In the genomic region with DNA sequence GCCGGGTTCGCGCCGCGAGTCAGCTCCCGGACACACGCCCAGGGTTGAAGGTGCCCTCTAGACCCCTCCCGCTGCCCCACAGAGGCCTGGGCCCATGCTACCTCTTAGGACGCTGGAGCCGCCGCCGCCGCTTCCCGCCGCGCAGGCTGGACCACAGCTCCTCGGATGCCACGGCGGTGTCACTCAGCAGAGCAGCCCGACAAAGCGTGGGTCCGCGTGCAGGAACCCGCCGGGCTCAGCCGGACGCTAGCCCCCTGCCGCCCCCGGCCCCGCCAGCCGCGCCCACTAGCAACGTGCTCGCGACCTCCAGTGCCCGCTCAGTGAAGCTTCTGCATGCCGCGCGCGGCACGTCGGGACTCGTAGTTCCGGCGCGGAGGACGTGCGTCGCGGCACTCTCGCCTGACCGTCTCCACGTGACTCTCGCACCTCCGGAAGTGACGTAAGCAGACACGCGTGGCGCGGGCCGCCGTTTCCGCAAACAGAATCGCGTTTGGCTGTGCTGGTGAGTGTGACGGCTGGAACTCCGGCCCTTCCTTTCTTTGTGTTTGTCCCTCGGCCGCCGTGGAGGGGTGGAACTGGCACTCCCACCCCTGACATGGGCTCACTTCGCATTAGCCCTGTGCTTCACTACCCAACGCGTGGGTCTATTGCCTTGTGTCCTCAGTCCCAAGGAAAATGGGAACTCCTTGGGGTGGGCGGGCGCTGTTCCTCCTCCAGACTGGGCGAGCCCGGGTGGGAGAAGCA, we compare ENCODE assay signal across 1 cellular context.
TF ChIP-seq lines count a peak whose summit lies in the region.

A gene with protein sequence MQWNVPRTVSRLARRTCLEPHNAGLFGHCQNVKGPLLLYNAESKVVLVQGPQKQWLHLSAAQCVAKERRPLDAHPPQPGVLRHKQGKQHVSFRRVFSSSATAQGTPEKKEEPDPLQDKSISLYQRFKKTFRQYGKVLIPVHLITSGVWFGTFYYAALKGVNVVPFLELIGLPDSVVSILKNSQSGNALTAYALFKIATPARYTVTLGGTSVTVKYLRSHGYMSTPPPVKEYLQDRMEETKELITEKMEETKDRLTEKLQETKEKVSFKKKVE (minus strand): TSS at position 331 of the 744 bp plus-strand sequence. CDS start 44,481 bp downstream, outside the sequence.
RNMT (plus strand) TSS at position 446 of the 744 bp plus-strand sequence. CDS start 4,845 bp downstream, outside the sequence.

TF ChIP-seq in HepG2, 621 proteins besides CTCF, POLR2A, EP300 and RAD21 (continued from another document and continues in another):
- TF ChIP-seq, protein P1, sequence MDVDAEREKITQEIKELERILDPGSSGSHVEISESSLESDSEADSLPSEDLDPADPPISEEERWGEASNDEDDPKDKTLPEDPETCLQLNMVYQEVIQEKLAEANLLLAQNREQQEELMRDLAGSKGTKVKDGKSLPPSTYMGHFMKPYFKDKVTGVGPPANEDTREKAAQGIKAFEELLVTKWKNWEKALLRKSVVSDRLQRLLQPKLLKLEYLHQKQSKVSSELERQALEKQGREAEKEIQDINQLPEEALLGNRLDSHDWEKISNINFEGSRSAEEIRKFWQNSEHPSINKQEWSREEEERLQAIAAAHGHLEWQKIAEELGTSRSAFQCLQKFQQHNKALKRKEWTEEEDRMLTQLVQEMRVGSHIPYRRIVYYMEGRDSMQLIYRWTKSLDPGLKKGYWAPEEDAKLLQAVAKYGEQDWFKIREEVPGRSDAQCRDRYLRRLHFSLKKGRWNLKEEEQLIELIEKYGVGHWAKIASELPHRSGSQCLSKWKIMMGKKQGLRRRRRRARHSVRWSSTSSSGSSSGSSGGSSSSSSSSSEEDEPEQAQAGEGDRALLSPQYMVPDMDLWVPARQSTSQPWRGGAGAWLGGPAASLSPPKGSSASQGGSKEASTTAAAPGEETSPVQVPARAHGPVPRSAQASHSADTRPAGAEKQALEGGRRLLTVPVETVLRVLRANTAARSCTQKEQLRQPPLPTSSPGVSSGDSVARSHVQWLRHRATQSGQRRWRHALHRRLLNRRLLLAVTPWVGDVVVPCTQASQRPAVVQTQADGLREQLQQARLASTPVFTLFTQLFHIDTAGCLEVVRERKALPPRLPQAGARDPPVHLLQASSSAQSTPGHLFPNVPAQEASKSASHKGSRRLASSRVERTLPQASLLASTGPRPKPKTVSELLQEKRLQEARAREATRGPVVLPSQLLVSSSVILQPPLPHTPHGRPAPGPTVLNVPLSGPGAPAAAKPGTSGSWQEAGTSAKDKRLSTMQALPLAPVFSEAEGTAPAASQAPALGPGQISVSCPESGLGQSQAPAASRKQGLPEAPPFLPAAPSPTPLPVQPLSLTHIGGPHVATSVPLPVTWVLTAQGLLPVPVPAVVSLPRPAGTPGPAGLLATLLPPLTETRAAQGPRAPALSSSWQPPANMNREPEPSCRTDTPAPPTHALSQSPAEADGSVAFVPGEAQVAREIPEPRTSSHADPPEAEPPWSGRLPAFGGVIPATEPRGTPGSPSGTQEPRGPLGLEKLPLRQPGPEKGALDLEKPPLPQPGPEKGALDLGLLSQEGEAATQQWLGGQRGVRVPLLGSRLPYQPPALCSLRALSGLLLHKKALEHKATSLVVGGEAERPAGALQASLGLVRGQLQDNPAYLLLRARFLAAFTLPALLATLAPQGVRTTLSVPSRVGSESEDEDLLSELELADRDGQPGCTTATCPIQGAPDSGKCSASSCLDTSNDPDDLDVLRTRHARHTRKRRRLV (CRISPR knock-in tag; IDR thresholded peaks at IDR 0.05) = peak; percentile 25; the same call in 1 of the 2 replicates
- TF ChIP-seq ZNF232 (CRISPR knock-in tag; IDR thresholded peaks at IDR 0.05; ENCODE audit: borderline replicate concordance) (peak; percentile 40; the same call in 1 of the 2 replicates), ZNF883 (CRISPR knock-in tag; IDR thresholded peaks at IDR 0.05; ENCODE audit: not compliant biosample characterization) (peak; percentile 79), ADNP (CRISPR knock-in tag; IDR thresholded peaks at IDR 0.05) (no peak), E2F5 (CRISPR knock-in tag; conservative IDR thresholded peaks at IDR 0.05) (peak; percentile 5), RELA (CRISPR knock-in tag; IDR thresholded peaks at IDR 0.05) (no peak), GABPB1 (CRISPR knock-in tag; IDR thresholded peaks at IDR 0.05) (peak; percentile 100), NFIB (CRISPR knock-in tag; IDR thresholded peaks at IDR 0.05; ENCODE audit: borderline replicate concordance) (no peak), ZNF446 (CRISPR knock-in tag; IDR thresholded peaks at IDR 0.05) (no peak; the same call in 1 of the 2 replicates), SMAD9 (CRISPR knock-in tag; IDR thresholded peaks at IDR 0.05) (no peak; the same call in 1 of the 2 replicates), ZNF230 (CRISPR knock-in tag; IDR thresholded peaks at IDR 0.05) (peak; percentile 92; the same call in 1 of the 2 replicates), ZNF841 (CRISPR knock-in tag; IDR thresholded peaks at IDR 0.05; ENCODE audit: borderline replicate concordance) (no peak), CENPBD1 (CRISPR knock-in tag; IDR thresholded peaks at IDR 0.05; ENCODE audit: borderline replicate concordance, low read depth) (no peak; the same call in 1 of the 2 replicates), TEAD2 (CRISPR knock-in tag; IDR thresholded peaks at IDR 0.05) (no peak), E2F1 (CRISPR knock-in tag; IDR thresholded peaks at IDR 0.05) (peak; percentile 94), RARG (CRISPR knock-in tag; IDR thresholded peaks at IDR 0.05; ENCODE audit: low read depth) (no peak), ZNF674 (CRISPR knock-in tag; IDR thresholded peaks at IDR 0.05; ENCODE audit: low read depth) (no peak), HES4 (CRISPR knock-in tag; IDR thresholded peaks at IDR 0.05; ENCODE audit: borderline replicate concordance) (peak; percentile 67; the same call in 1 of the 2 replicates), FOXK1 (CRISPR knock-in tag; IDR thresholded peaks at IDR 0.05; ENCODE audit: borderline replicate concordance, low read depth) (peak; percentile 98), ZNF496 (CRISPR knock-in tag; IDR thresholded peaks at IDR 0.05; ENCODE audit: insufficient replicate concordance) (no peak), MEIS2 (CRISPR knock-in tag; IDR thresholded peaks at IDR 0.05) (peak; percentile 85; the same call in 1 of the 2 replicates), ZNF282 (IDR thresholded peaks at IDR 0.05; ENCODE audit: partially characterized antibody) (no peak), ZNF639 (CRISPR knock-in tag; conservative IDR thresholded peaks at IDR 0.05) (peak; percentile 48), THRA (CRISPR knock-in tag; IDR thresholded peaks at IDR 0.05; ENCODE audit: borderline replicate concordance) (peak; percentile 66; the same call in 1 of the 2 replicates), CHCHD3 (CRISPR knock-in tag; IDR thresholded peaks at IDR 0.05) (no peak), ONECUT2 (CRISPR knock-in tag; IDR thresholded peaks at IDR 0.05) (no peak), ZNF343 (CRISPR knock-in tag; IDR thresholded peaks at IDR 0.05) (peak; percentile 88), ZNF746 (CRISPR knock-in tag; IDR thresholded peaks at IDR 0.05) (no peak; the same call in 1 of the 2 replicates), NFYC (CRISPR knock-in tag; IDR thresholded peaks at IDR 0.05) (peak; percentile 57; the same call in 1 of the 2 replicates), FOXC1 (CRISPR knock-in tag; IDR thresholded peaks at IDR 0.05; ENCODE audit: borderline replicate concordance) (no peak; the same call in 1 of the 2 replicates), DNMT1 (CRISPR knock-in tag; IDR thresholded peaks at IDR 0.05) (no peak; the same call in 1 of the 2 replicates), DBP (CRISPR knock-in tag; IDR thresholded peaks at IDR 0.05; ENCODE audit: not compliant biosample characterization) (peak; percentile 92), ZBTB49 (CRISPR knock-in tag; IDR thresholded peaks at IDR 0.05; ENCODE audit: borderline replicate concordance) (no peak), ZNF431 (CRISPR knock-in tag; IDR thresholded peaks at IDR 0.05; ENCODE audit: borderline replicate concordance, low read depth) (peak; percentile 62)
- TF ChIP-seq, protein P2, sequence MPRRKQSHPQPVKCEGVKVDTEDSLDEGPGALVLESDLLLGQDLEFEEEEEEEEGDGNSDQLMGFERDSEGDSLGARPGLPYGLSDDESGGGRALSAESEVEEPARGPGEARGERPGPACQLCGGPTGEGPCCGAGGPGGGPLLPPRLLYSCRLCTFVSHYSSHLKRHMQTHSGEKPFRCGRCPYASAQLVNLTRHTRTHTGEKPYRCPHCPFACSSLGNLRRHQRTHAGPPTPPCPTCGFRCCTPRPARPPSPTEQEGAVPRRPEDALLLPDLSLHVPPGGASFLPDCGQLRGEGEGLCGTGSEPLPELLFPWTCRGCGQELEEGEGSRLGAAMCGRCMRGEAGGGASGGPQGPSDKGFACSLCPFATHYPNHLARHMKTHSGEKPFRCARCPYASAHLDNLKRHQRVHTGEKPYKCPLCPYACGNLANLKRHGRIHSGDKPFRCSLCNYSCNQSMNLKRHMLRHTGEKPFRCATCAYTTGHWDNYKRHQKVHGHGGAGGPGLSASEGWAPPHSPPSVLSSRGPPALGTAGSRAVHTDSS (CRISPR knock-in tag; conservative IDR thresholded peaks at IDR 0.05) = no peak
